In genomic region chr22:17260291-17260690, GRCh38 we compare ENCODE assay signal across 2 cellular contexts.
TF ChIP-seq lines count a peak whose summit lies in the region.

No MANE protein-coding gene starts in this region.

TF ChIP-seq in WTC11, 78 proteins besides CTCF, POLR2A, EP300 and RAD21:
- TF ChIP-seq ERG (CRISPR knock-in tag; IDR thresholded peaks at IDR 0.05) (no peak), ATF1 (CRISPR knock-in tag; IDR thresholded peaks at IDR 0.05) (no peak), ATF6 (CRISPR knock-in tag; IDR thresholded peaks at IDR 0.05) (no peak)

TF ChIP-seq in HepG2, 621 proteins besides CTCF, POLR2A, EP300 and RAD21:
- no peak for TF ChIP-seq MAF1 (CRISPR knock-in tag; IDR thresholded peaks at IDR 0.05; ENCODE audit: borderline replicate concordance)
- TF ChIP-seq ZNF652 (CRISPR knock-in tag; IDR thresholded peaks at IDR 0.05; ENCODE audit: borderline replicate concordance, low read depth): peak; percentile 74
- no peak for TF ChIP-seq ATF1 (CRISPR knock-in tag; IDR thresholded peaks at IDR 0.05)
TF ChIP-seq in HepG2: peak in this region for 1.
